In genomic region chr19:1250374-1251232, GRCh38 we compare ENCODE assay signal across 6 cellular contexts. TPM values are rescaled to one million over a fixed set of nuclear protein-coding genes. Genes with fewer than 3 reads are reported as not detected.
DNase-seq lines count a peak whose midpoint lies in the region; ATAC-seq and TF ChIP-seq lines count a peak whose summit lies in the region.

No MANE protein-coding gene starts in this region.

- H3K36me3 ChIP-seq in lower lobe of right lung: peaks cover 30% of the 10 kb centered on the region

- intact Hi-C loops in Calu3 (cut with micrococcal nuclease; ENCODE audit: unreplicated experiment) (no loop called here), lower lobe of right lung (cut with DNase I) (no loop called here)

- H3K9me3 ChIP-seq in lower lobe of right lung: no peaks in the 10 kb centered on the region

- peak overlapping the region; percentile 93 for H3K27ac Mint-ChIP-seq in Calu3 (ENCODE audit: unreplicated experiment)

- no TSS peak for BruUV-seq in Calu3 (replicated peaks; lab: Mats Ljungman, UMichigan)

- CTCF ChIA-PET in Calu3 (lab: Charles Lee): no interaction called here

- H3K4me1 ChIP-seq in lower lobe of right lung: peaks cover 51% of the 10 kb centered on the region

- peaks cover 68% of the 10 kb centered on the region for H3K36me3 Mint-ChIP-seq in Calu3 (ENCODE audit: insufficient read depth, unreplicated experiment)

- H3K9me3 Mint-ChIP-seq in Calu3 (ENCODE audit: low read depth, unreplicated experiment): no peaks in the 10 kb centered on the region

- DNase-seq in Calu3: no peak
- DNase-seq in NCI-H2171 (lab: John Stamatoyannopoulos, UW): peak; percentile 62
- peak; percentile 82 for DNase-seq in astrocyte of the hippocampus (ENCODE audit: low read depth, low spot score)
- peak; percentile 84 for DNase-seq in lower lobe of right lung

- no peaks in the 10 kb centered on the region for H3K4me1 Mint-ChIP-seq in Calu3 (ENCODE audit: low read depth, unreplicated experiment)

- H3K27me3 ChIP-seq in lower lobe of right lung (ENCODE audit: low read depth): no peaks in the 10 kb centered on the region

- TF ChIP-seq CTCF in Calu3 (IDR thresholded peaks at IDR 0.05; ENCODE audit: unreplicated experiment) (no peak), lower lobe of right lung (IDR thresholded peaks at IDR 0.05) (no peak)

- peak overlapping the region; percentile 77 for H3K4me3 ChIP-seq in lower lobe of right lung

- H3K27ac ChIP-seq in lower lobe of right lung: peak overlapping the region; percentile 98

- peak overlapping the region; percentile 88 for H3K4me3 Mint-ChIP-seq in Calu3 (ENCODE audit: low read depth, unreplicated experiment)

- H3K27me3 Mint-ChIP-seq in Calu3 (ENCODE audit: unreplicated experiment): no peaks in the 10 kb centered on the region

- ATAC-seq in lower lobe of right lung (no peak), GM18867 (IDR thresholded peaks at IDR 0.05; ENCODE audit: unreplicated experiment) (no peak), HG02884 (IDR thresholded peaks at IDR 0.05; ENCODE audit: unreplicated experiment) (no peak)

RNA-seq across cellular contexts. Expression of gene MIDN, which starts 2.2 kb away (rescaled TPM):
- 61.8 and 72.4 TPM in 2 replicates for total RNA-seq in Calu3 (2022)
- total RNA-seq in lower lobe of right lung: 76.3 TPM

RNA-seq across cellular contexts. Expression of gene ATP5F1D, which starts 9.1 kb away (rescaled TPM):
- total RNA-seq in Calu3 (2022) (86.6 and 91.8 TPM in 2 replicates), lower lobe of right lung (116 TPM)

RNA-seq across cellular contexts. Expression of gene CBARP, which starts 12.8 kb away (rescaled TPM):
- total RNA-seq in Calu3 (2022) (4.2 and 5.7 TPM in 2 replicates), lower lobe of right lung (0.41 TPM)

RNA-seq across cellular contexts. Expression of gene CIRBP, which starts 18.5 kb away (rescaled TPM):
- total RNA-seq in Calu3 (2022) (102 and 112 TPM in 2 replicates), lower lobe of right lung (352 TPM)

RNA-seq across cellular contexts. Expression of gene FAM174C, which starts 24.7 kb away (rescaled TPM):
- total RNA-seq in Calu3 (2022): 32.9 and 34.4 TPM in 2 replicates
- total RNA-seq in lower lobe of right lung: 43.5 TPM
